Comparison of ENCODE assay signal across 9 cellular contexts in genomic region chr6:25882066-25882496, GRCh38. TPM values are rescaled to one million over a fixed set of nuclear protein-coding genes. Genes with fewer than 3 reads are reported as not detected.
DNase-seq lines count a peak whose midpoint lies in the region; ATAC-seq, FAIRE-seq and TF ChIP-seq lines count a peak whose summit lies in the region.
"Had no signal": no experiment of that assay in that cellular context is flagged by ENCODE, and none has a peak within 500 bp of the region (broad histone marks: within the 10 kb centered on the region; RNA-seq: fewer than 3 reads in every experiment).

No MANE protein-coding gene starts in this region.

- no peak overlapping the region for H4K91ac ChIP-seq in H1 (replicated peaks; ENCODE audit: insufficient read length, low read length)

- no peaks in the 10 kb centered on the region for H3K79me1 ChIP-seq in H1 (ENCODE audit: low read depth, low read length)

- no peak overlapping the region for H3K27ac ChIP-seq in H1 (ENCODE audit: low read depth, low read length)

- no peak overlapping the region for H2BK15ac ChIP-seq in H1 (ENCODE audit: low read length)

- no peaks in the 10 kb centered on the region for H4K20me1 ChIP-seq in H1 (replicated peaks in 1 of 2; ENCODE audit: control insufficient read depth in 1 of 2, insufficient read depth in 2 of 2, low read length in 2 of 2)

- no peak overlapping the region for H2BK5ac ChIP-seq in H1 (ENCODE audit: low read depth, low read length)

- CTCF ChIA-PET in H1 (lab: Charles Lee; ENCODE audit: partially characterized antibody) = interaction anchor here (0.6 to 1.9 kb wide), 15 partner anchors 14 to 1436 kb away, joined by 3 to 7 read pairs (median 3); no protein-coding TSS in a partner anchor

- no peak for ATAC-seq in sciatic nerve
- no peak for ATAC-seq in HG02763 (IDR thresholded peaks at IDR 0.05; ENCODE audit: unreplicated experiment)
- ATAC-seq in HG03432 (IDR thresholded peaks at IDR 0.05; ENCODE audit: unreplicated experiment) = no peak
- ATAC-seq in HG03521 (IDR thresholded peaks at IDR 0.05; ENCODE audit: unreplicated experiment) = no peak

- peaks cover 0 to 4% (median 0%) of the 10 kb centered on the region in 4 experiments; a peak in 1 of 7 replicates for H3K27me3 ChIP-seq in H1 (replicated peaks in 1 of 4; ENCODE audit: control insufficient read depth in 3 of 4, extremely low read depth in 1 of 4, insufficient read depth in 3 of 4, low read length in 3 of 4)

- no peak for TF ChIP-seq EP300 in H1 (IDR thresholded peaks at IDR 0.05; ENCODE audit: borderline replicate concordance in 1 of 2, low read depth in 2 of 2, low read length in 2 of 2)

- peak overlapping the region; percentile 75; the same call in 1 of the 2 replicates for H4K8ac ChIP-seq in H1 (ENCODE audit: extremely low read depth, insufficient read depth, low read length)

- H3K36me3 ChIP-seq in H1 (ENCODE audit: control insufficient read depth in 2 of 4, insufficient read depth in 4 of 4, low read length in 3 of 4) = no peaks in the 10 kb centered on the region

- H2BK20ac ChIP-seq in H1 (ENCODE audit: low read length) = no peak overlapping the region

- peak overlapping the region; percentile 74 for H2AFZ ChIP-seq in H1 (ENCODE audit: low read length)

- H4K5ac ChIP-seq in H1 (ENCODE audit: insufficient read length, low read depth, low read length) = no peak overlapping the region

- DNase-seq in GM13976 (ENCODE audit: low spot score) (peak; percentile 22), H1 (ENCODE audit: low read depth in 1 of 2, low spot score in 2 of 2) (peak; percentile 57 to 72), sciatic nerve (ENCODE audit: low spot score) (peak; percentile 54), HuH-7.5 (ENCODE audit: low spot score) (no peak)
- peak; percentile 27 for DNase-seq in activated CD4-positive, alpha-beta T cell treated with anti-CD3 and anti-CD28 coated beads, Interleukin-2, amount 50 U/mL, for 1 hour
- DNase-seq: KG1 had no signal

- 51% methylated on average over 28 of the region's 28 CpGs; no CpG with 5 or more reads in 1 of the 2 experiments for WGBS in H1 (ENCODE audit: extremely low coverage in 1 of 2, insufficient coverage in 1 of 2, insufficient read length in 1 of 2, insufficient replicate concordance in 2 of 2, low coverage in 1 of 2, low lambda C conversion rate in 2 of 2, missing lambda C conversion rate in 1 of 2), 2 experiments

- H2AK5ac ChIP-seq in H1 (ENCODE audit: low read depth, low read length) = no peak overlapping the region

- H3K4ac ChIP-seq in H1 (replicated peaks; ENCODE audit: insufficient read length, low read depth, low read length) = no peak overlapping the region

- no peak overlapping the region for H3K56ac ChIP-seq in H1 (replicated peaks; ENCODE audit: insufficient read length, low read depth, low read length)

- peak; percentile 12 for TF ChIP-seq CTCF in GM13976 (IDR thresholded peaks at IDR 0.05; ENCODE audit: borderline replicate concordance, control extremely low read depth, extremely low read depth, insufficient read depth, missing control alignments)
- peak; percentile 21 to 47 (median 40) for TF ChIP-seq CTCF in H1 (IDR thresholded peaks at IDR 0.05; ENCODE audit: control extremely low read depth in 1 of 3, insufficient read depth in 1 of 3, low read depth in 1 of 3, low read length in 3 of 3)

- H3K23me2 ChIP-seq in H1 (ENCODE audit: low read depth, low read length) = no peaks in the 10 kb centered on the region; the same call in 1 of the 2 replicates

- TF ChIP-seq POLR2A in H1 (IDR thresholded peaks at IDR 0.05; ENCODE audit: control extremely low read depth in 1 of 2, low read depth in 2 of 2, low read length in 2 of 2) = no peak

- no peak overlapping the region for H3K23ac ChIP-seq in H1 (ENCODE audit: insufficient read length)

- H3K14ac ChIP-seq in H1 (ENCODE audit: insufficient read length) = no peak overlapping the region

- TF ChIP-seq RAD21 in H1 (IDR thresholded peaks at IDR 0.05 in 1 of 2, conservative IDR thresholded peaks at IDR 0.05 in 1 of 2; ENCODE audit: low read depth in 2 of 2, low read length in 2 of 2) = peak; percentile 19 to 42

- no peaks in the 10 kb centered on the region for H3K9me3 ChIP-seq in H1 (ENCODE audit: insufficient read depth in 2 of 2, low read depth in 1 of 2, low read length in 1 of 2)

- in situ Hi-C loops in GM13976 (cut with MboI; ENCODE audit: low sequenced_read_pairs, unreplicated experiment) = no loop called here

- peak overlapping the region; percentile 25 to 48; a peak in 3 of 4 replicates for H3K4me2 ChIP-seq in H1 (ENCODE audit: insufficient read depth in 1 of 2, low read depth in 2 of 2, low read length in 2 of 2)

- peak overlapping the region in 3 of 4 experiments; percentile 0 to 44 (median 7); a peak in 4 of 8 replicates for H3K4me3 ChIP-seq in H1 (ENCODE audit: extremely low read depth in 1 of 4, insufficient read depth in 2 of 4, low read depth in 3 of 4, low read length in 4 of 4)

- no peak for FAIRE-seq in H1 (lab: Jason Lieb, UNC)

- no peak overlapping the region for H2BK120ac ChIP-seq in H1 (replicated peaks; ENCODE audit: low read depth, low read length)

- POLR2A ChIA-PET in H1 (lab: Charles Lee; ENCODE audit: partially characterized antibody) = no interaction called here

- intact Hi-C loops in sciatic nerve (cut with DNase I) = no loop called here

- no peaks in the 10 kb centered on the region; a peak in 1 of 7 replicates for H3K4me1 ChIP-seq in H1 (replicated peaks in 1 of 4; ENCODE audit: control insufficient read depth in 3 of 4, insufficient read depth in 4 of 4, low read length in 3 of 4)

- H2BK12ac ChIP-seq in H1 (ENCODE audit: low read depth, low read length) = no peak overlapping the region

- no peak overlapping the region for H3K9ac ChIP-seq in H1 (replicated peaks in 1 of 4; ENCODE audit: extremely low read depth in 1 of 4, low read depth in 3 of 4, low read length in 3 of 4)

- no peak overlapping the region for H3K18ac ChIP-seq in H1 (ENCODE audit: extremely low read depth, low read length)

- no peaks in the 10 kb centered on the region for H3K79me2 ChIP-seq in H1 (ENCODE audit: control insufficient read depth in 1 of 2, insufficient read depth in 2 of 2, low read length in 2 of 2)

TF ChIP-seq in H1, 55 proteins besides CTCF, POLR2A, EP300 and RAD21 (continues in another document):
- TF ChIP-seq POU5F1 (IDR thresholded peaks at IDR 0.05; ENCODE audit: low read depth, low read length) = no peak
- no peak for TF ChIP-seq RFX5 (IDR thresholded peaks at IDR 0.05; ENCODE audit: borderline replicate concordance, low read depth, low read length)
- no peak for TF ChIP-seq NANOG (IDR thresholded peaks at IDR 0.05; ENCODE audit: insufficient read depth, low read depth, low read length, poor library complexity, severe bottlenecking)
- TF ChIP-seq CTBP2 (IDR thresholded peaks at IDR 0.05; ENCODE audit: borderline replicate concordance, insufficient read depth, insufficient read length, low read length) = no peak
- TF ChIP-seq CREB1 (IDR thresholded peaks at IDR 0.05) = peak; percentile 70
- no peak for TF ChIP-seq SAP30 (IDR thresholded peaks at IDR 0.05; ENCODE audit: insufficient read depth, insufficient replicate concordance, low read length)
- peak; percentile 73 for TF ChIP-seq TBP (IDR thresholded peaks at IDR 0.05; ENCODE audit: low read depth, low read length)
- TF ChIP-seq KDM4A (IDR thresholded peaks at IDR 0.05; ENCODE audit: low read depth, low read length, severe bottlenecking) = peak; percentile 57
- TF ChIP-seq MAX (IDR thresholded peaks at IDR 0.05) = no peak; the same call in 1 of the 2 replicates
- no peak for TF ChIP-seq BCL11A (IDR thresholded peaks at IDR 0.05; ENCODE audit: low read depth in 2 of 2, low read length in 2 of 2)
- TF ChIP-seq ASH2L (IDR thresholded peaks at IDR 0.05; ENCODE audit: low read length) = no peak
- TF ChIP-seq TEAD4 (IDR thresholded peaks at IDR 0.05; ENCODE audit: low read depth, low read length) = no peak
- no peak for TF ChIP-seq EGR1 (IDR thresholded peaks at IDR 0.05; ENCODE audit: borderline replicate concordance, low read depth, low read length)
- no peak for TF ChIP-seq CHD1 (IDR thresholded peaks at IDR 0.05; ENCODE audit: low read depth, low read length)

RNA-seq across cellular contexts. Expression of gene SLC17A3, which starts 8.0 kb away (rescaled TPM):
- total RNA-seq in H1 (2021; fragmentation: NEBNext Ultra II Directional; extraction: Animal tissue kit (Norgen Biotek cat#: 25700)) = not detected in 2 replicates
- polyA plus RNA-seq in H1 (2011; rRNA removed) = not detected in 2 replicates
- not detected for polyA plus RNA-seq in H1 (2011; cell fraction: cytosol; rRNA removed)
- polyA plus RNA-seq in H1 (2011; cell fraction: nucleus; rRNA removed) = 0.23 TPM
- not detected in 4 replicates for polyA plus RNA-seq in H1 (2012, experiment 1 of 2)
- polyA plus RNA-seq in H1 (2012, experiment 2 of 2) = not detected
- not detected for polyA plus RNA-seq in H1 (2013, experiment 1 of 2)
- not detected for polyA plus RNA-seq in H1 (2013, experiment 2 of 2)
- not detected in 2 replicates for polyA minus RNA-seq in H1 (2011; rRNA and poly(A)+ RNA removed)
- polyA minus RNA-seq in H1 (2011; cell fraction: cytosol; rRNA and poly(A)+ RNA removed) = not detected
- polyA minus RNA-seq in H1 (2011; cell fraction: nucleus; rRNA and poly(A)+ RNA removed) = not detected
- not detected for total RNA-seq in sciatic nerve

RNA-seq across cellular contexts. Expression of gene SLC17A2, which starts 48.4 kb away (rescaled TPM):
- total RNA-seq in H1 (2021; fragmentation: NEBNext Ultra II Directional; extraction: Animal tissue kit (Norgen Biotek cat#: 25700)) = not detected in 2 replicates
- not detected in 2 replicates for polyA plus RNA-seq in H1 (2011; rRNA removed)
- not detected for polyA plus RNA-seq in H1 (2011; cell fraction: cytosol; rRNA removed)
- not detected for polyA plus RNA-seq in H1 (2011; cell fraction: nucleus; rRNA removed)
- not detected in 4 replicates for polyA plus RNA-seq in H1 (2012, experiment 1 of 2)
- polyA plus RNA-seq in H1 (2012, experiment 2 of 2) = not detected
- not detected for polyA plus RNA-seq in H1 (2013, experiment 1 of 2)
- polyA plus RNA-seq in H1 (2013, experiment 2 of 2) = not detected
- not detected in 2 replicates for polyA minus RNA-seq in H1 (2011; rRNA and poly(A)+ RNA removed)
- polyA minus RNA-seq in H1 (2011; cell fraction: cytosol; rRNA and poly(A)+ RNA removed) = not detected
- not detected for polyA minus RNA-seq in H1 (2011; cell fraction: nucleus; rRNA and poly(A)+ RNA removed)
- not detected for total RNA-seq in sciatic nerve

RNA-seq across cellular contexts. Expression of gene SLC17A1, which starts 50.2 kb away (rescaled TPM):
- total RNA-seq in H1 (2021; fragmentation: NEBNext Ultra II Directional; extraction: Animal tissue kit (Norgen Biotek cat#: 25700)) = not detected in 2 replicates
- not detected in 2 replicates for polyA plus RNA-seq in H1 (2011; rRNA removed)
- polyA plus RNA-seq in H1 (2011; cell fraction: cytosol; rRNA removed) = not detected
- not detected for polyA plus RNA-seq in H1 (2011; cell fraction: nucleus; rRNA removed)
- not detected in 4 replicates for polyA plus RNA-seq in H1 (2012, experiment 1 of 2)
- not detected for polyA plus RNA-seq in H1 (2012, experiment 2 of 2)
- not detected for polyA plus RNA-seq in H1 (2013, experiment 1 of 2)
- not detected for polyA plus RNA-seq in H1 (2013, experiment 2 of 2)
- polyA minus RNA-seq in H1 (2011; rRNA and poly(A)+ RNA removed) = not detected in 2 replicates
- not detected for polyA minus RNA-seq in H1 (2011; cell fraction: cytosol; rRNA and poly(A)+ RNA removed)
- not detected for polyA minus RNA-seq in H1 (2011; cell fraction: nucleus; rRNA and poly(A)+ RNA removed)
- not detected for total RNA-seq in sciatic nerve
